In genomic region chr7:96707901-96708774, GRCh38 we compare ENCODE assay signal across 1 cellular context.
TF ChIP-seq lines count a peak whose summit lies in the region.

No MANE protein-coding gene starts in this region.

TF ChIP-seq in GM23338, 12 proteins besides CTCF, POLR2A, EP300 and RAD21 (continued from another document):
- TF ChIP-seq ZNF462 (CRISPR knock-in tag; IDR thresholded peaks at IDR 0.05) (no peak), ETS1 (IDR thresholded peaks at IDR 0.05) (no peak), ZNF114 (CRISPR knock-in tag; IDR thresholded peaks at IDR 0.05) (no peak), POLR2AphosphoS5 (IDR thresholded peaks at IDR 0.05; ENCODE audit: low read depth) (no peak), ZNF331 (CRISPR knock-in tag; IDR thresholded peaks at IDR 0.05; ENCODE audit: low read depth) (no peak), CREB1 (CRISPR knock-in tag; IDR thresholded peaks at IDR 0.05; ENCODE audit: low read depth) (no peak), NANOG (IDR thresholded peaks at IDR 0.05; ENCODE audit: borderline replicate concordance) (no peak)
